ENCODE assay signal across 22 cellular contexts in genomic region chr15:92332125-92332899, GRCh38.
"Had no signal": no experiment of that assay in that cellular context is flagged by ENCODE, and none has a peak within 500 bp of the region (broad histone marks: within the 10 kb centered on the region; RNA-seq: fewer than 3 reads in every experiment).

No MANE protein-coding gene starts in this region.

- DNase-seq: activated B cell treated with CpG ODN at 0.5 μM for 24 hours; activated CD4-positive, alpha-beta T cell treated with anti-CD3 and anti-CD28 coated beads, Interleukin-2, amount 50 U/mL, for 1 hour; activated CD8-positive, alpha-beta T cell treated with anti-CD3 and anti-CD28 coated beads for 36 hours; activated naive CD8-positive, alpha-beta T cell treated with anti-CD3 and anti-CD28 coated beads, Interleukin-2, amount 50 U/mL, for 24 hours; activated T-cell treated with anti-CD3 and anti-CD28 coated beads, Interleukin-2, amount 50 U/mL, for 48 hours; amygdala; caudate nucleus; cortex of kidney; effector memory CD8-positive, alpha-beta T cell; erythroblast; hippocampal formation; left cardiac atrium; left ventricle myocardium superior; mucosa of descending colon; right cardiac atrium; stimulated activated CD4-positive, alpha-beta T cell treated with anti-CD3 and anti-CD28 coated beads, Interleukin-4, amount 100 ng/mL, for 1 hour; stimulated activated naive CD8-positive, alpha-beta T cell treated with anti-CD3 and anti-CD28 coated beads, Interleukin-15, Interleukin-2, amounts not matched to agents 100 U/mL and 50 U/mL, for 24 hours; testis; transverse colon had no signal

- H3K36me3 ChIP-seq: gastroesophageal sphincter, transverse colon had no signal

- ATAC-seq: activated CD8-positive, alpha-beta T cell treated with anti-CD3 and anti-CD28 coated beads for 36 hours; activated naive CD8-positive, alpha-beta T cell treated with anti-CD3 and anti-CD28 coated beads, Interleukin-2, amount 50 U/mL, for 24 hours; effector memory CD8-positive, alpha-beta T cell; gastroesophageal sphincter; left cardiac atrium; left ventricle myocardium superior; mucosa of descending colon; natural killer cell treated with Interleukin-12 subunit alpha and Interleukin-12 subunit beta and Interleukin-15 and Interleukin-18, amount 100 ng/mL, for 72 hours; right cardiac atrium; stimulated activated naive CD8-positive, alpha-beta T cell treated with anti-CD3 and anti-CD28 coated beads, Interleukin-15, Interleukin-2, amounts not matched to agents 100 U/mL and 50 U/mL, for 24 hours had no signal

- H3K4me1 ChIP-seq: gastroesophageal sphincter, testis, transverse colon had no signal

- H3K27ac ChIP-seq: gastroesophageal sphincter, testis, transverse colon had no signal

- H3K27me3 ChIP-seq: testis, transverse colon had no signal

- FAIRE-seq: keratinocyte had no signal

- H3K4me3 ChIP-seq: gastroesophageal sphincter, mucosa of descending colon, testis, transverse colon had no signal

- H3K9me3 ChIP-seq: mucosa of descending colon, testis, transverse colon had no signal
